Comparison of ENCODE assay signal across 1 cellular context in genomic region chr16:75464130-75464918, GRCh38.
TF ChIP-seq lines count a peak whose summit lies in the region.

TMEM170A (minus strand) TSS chr16:75464689; CDS start chr16:75464600, 89 bp downstream.

TF ChIP-seq in GM12878, 131 proteins besides CTCF, POLR2A, EP300 and RAD21 (continued from another document and continues in another):
- TF ChIP-seq JUND (IDR thresholded peaks at IDR 0.05; ENCODE audit: low read depth, low read length) = peak; percentile 51; the same call in 1 of the 2 replicates
- TF ChIP-seq ZNF687 (IDR thresholded peaks at IDR 0.05) = peak; percentile 61; the same call in 1 of the 2 replicates
- TF ChIP-seq E4F1 (IDR thresholded peaks at IDR 0.05; ENCODE audit: borderline replicate concordance, partially characterized antibody) = peak; percentile 79
- TF ChIP-seq BCL11A (IDR thresholded peaks at IDR 0.05; ENCODE audit: low read depth, low read length) = 0 out of 2 replicates have a peak, but pooled peaks have one; percentile 14
- TF ChIP-seq ATF3 (IDR thresholded peaks at IDR 0.05; ENCODE audit: borderline replicate concordance, extremely low read depth, low read depth, low read length) = 0 out of 2 replicates have a peak, but pooled peaks have one; percentile 45
- no peak for TF ChIP-seq MLLT1 (IDR thresholded peaks at IDR 0.05)
- TF ChIP-seq STAT1 (conservative IDR thresholded peaks at IDR 0.05) = peak; percentile 57; the same call in 1 of the 2 replicates
- TF ChIP-seq USF1 (IDR thresholded peaks at IDR 0.05; ENCODE audit: borderline replicate concordance, extremely low read length, insufficient read depth, low read depth, low read length) = no peak
- no peak for TF ChIP-seq MTA3 (IDR thresholded peaks at IDR 0.05; ENCODE audit: borderline replicate concordance, low read length)
- peak; percentile 76 for TF ChIP-seq ATF7 (IDR thresholded peaks at IDR 0.05; ENCODE audit: low read depth)
- peak; percentile 95 for TF ChIP-seq POLR2AphosphoS5 (IDR thresholded peaks at IDR 0.05; ENCODE audit: low read length)
- TF ChIP-seq PKNOX1 (IDR thresholded peaks at IDR 0.05) = peak; percentile 98
- TF ChIP-seq POU2F2 (IDR thresholded peaks at IDR 0.05; ENCODE audit: borderline replicate concordance, low read depth, low read length) = no peak; the same call in 2 of the 3 replicates
- no peak for TF ChIP-seq ZNF622 (IDR thresholded peaks at IDR 0.05)
- no peak for TF ChIP-seq PRDM15 (CRISPR knock-in tag; IDR thresholded peaks at IDR 0.05)
- no peak for TF ChIP-seq ELK1 (IDR thresholded peaks at IDR 0.05; ENCODE audit: low read depth, low read length)
- TF ChIP-seq RBBP5 (conservative IDR thresholded peaks at IDR 0.05) = no peak
- no peak for TF ChIP-seq NFYA (IDR thresholded peaks at IDR 0.05; ENCODE audit: borderline replicate concordance, low read depth, low read length)
- no peak for TF ChIP-seq KAT2A (conservative IDR thresholded peaks at IDR 0.05; ENCODE audit: control insufficient read depth, low read depth, low read length)
- TF ChIP-seq ZBED1 (IDR thresholded peaks at IDR 0.05; ENCODE audit: borderline replicate concordance) = no peak
- peak; percentile 89 for TF ChIP-seq GATAD2B (conservative IDR thresholded peaks at IDR 0.05; ENCODE audit: low read depth)
- no peak for TF ChIP-seq ETV6 (conservative IDR thresholded peaks at IDR 0.05 in 1 of 2, IDR thresholded peaks at IDR 0.05 in 1 of 2; ENCODE audit: borderline replicate concordance in 1 of 2, low read depth in 1 of 2)
- no peak for TF ChIP-seq ZBTB33 (IDR thresholded peaks at IDR 0.05)
- TF ChIP-seq RAD51 (IDR thresholded peaks at IDR 0.05) = no peak
- TF ChIP-seq ZSCAN29 (IDR thresholded peaks at IDR 0.05) = no peak
- TF ChIP-seq NFXL1 (IDR thresholded peaks at IDR 0.05; ENCODE audit: borderline replicate concordance) = no peak
- TF ChIP-seq ZNF592 (IDR thresholded peaks at IDR 0.05) = peak; percentile 91
